ENCODE assay signal across 10 cellular contexts in genomic region chr10:79156334-79157274, GRCh38.
DNase-seq lines count a peak whose midpoint lies in the region; ATAC-seq and TF ChIP-seq lines count a peak whose summit lies in the region.
"Had no signal": no experiment of that assay in that cellular context is flagged by ENCODE, and none has a peak within 500 bp of the region (broad histone marks: within the 10 kb centered on the region; RNA-seq: fewer than 3 reads in every experiment).

No MANE protein-coding gene starts in this region.

- H3K9me3 ChIP-seq in HUES64 (ENCODE audit: insufficient read depth, low read depth, low read length): no peaks in the 10 kb centered on the region
- no peaks in the 10 kb centered on the region for H3K9me3 ChIP-seq in mesodermal cell (ENCODE audit: control insufficient read depth, low read length)
- no peaks in the 10 kb centered on the region for H3K9me3 ChIP-seq in thoracic aorta
- H3K9me3 ChIP-seq: HAP-1 had no signal

- H3K36me3 ChIP-seq in HUES64 (ENCODE audit: insufficient read depth, low read length): no peaks in the 10 kb centered on the region; the same call in 1 of the 2 replicates
- H3K36me3 ChIP-seq in mesodermal cell (ENCODE audit: control insufficient read depth, insufficient read depth, low read length): peaks cover 46% of the 10 kb centered on the region
- no peaks in the 10 kb centered on the region for H3K36me3 ChIP-seq in thoracic aorta
- H3K36me3 ChIP-seq: HAP-1 had no signal

- peak overlapping the region; percentile 50 to 94 (median 77) for H3K27ac Mint-ChIP-seq in brain

- H3K4me3 ChIP-seq in HUES64 (ENCODE audit: low read length) (no peak overlapping the region), mesodermal cell (ENCODE audit: extremely low read depth, insufficient read depth, low read length, poor library complexity, severe bottlenecking) (no peak overlapping the region), thoracic aorta (no peak overlapping the region)
- H3K4me3 ChIP-seq: HAP-1 had no signal

- 82% methylated on average over 22 of the region's 22 CpGs for WGBS in HUES64
- WGBS in mesodermal cell (ENCODE audit: insufficient coverage in 2 of 2), 2 experiments: 86 to 89% methylated on average over 12 to 21 of the region's 22 CpGs

- peaks cover 80% of the 10 kb centered on the region for H3K4me1 Mint-ChIP-seq in brain

- H3K27me3 ChIP-seq in HUES64 (ENCODE audit: insufficient read depth, low read length) (no peaks in the 10 kb centered on the region), thoracic aorta (replicated peaks; ENCODE audit: insufficient read depth) (no peaks in the 10 kb centered on the region)

- H3K27ac ChIP-seq in HUES64 (ENCODE audit: low read depth, low read length): peak overlapping the region; percentile 91
- peak overlapping the region; percentile 95 for H3K27ac ChIP-seq in mesodermal cell (ENCODE audit: low read depth, low read length, severe bottlenecking)
- peak overlapping the region; percentile 91 to 97 for H3K27ac ChIP-seq in thoracic aorta

- H3K9ac ChIP-seq in HUES64 (ENCODE audit: low read depth, low read length): peak overlapping the region; percentile 47

- H3K4me1 ChIP-seq in HUES64 (ENCODE audit: insufficient read depth, low read length) (peaks cover 47% of the 10 kb centered on the region), mesodermal cell (ENCODE audit: control insufficient read depth, insufficient read depth, low read length, poor library complexity, severe bottlenecking) (peaks cover 69% of the 10 kb centered on the region), thoracic aorta (ENCODE audit: control insufficient read depth in 1 of 2, low read depth in 2 of 2) (peaks cover 81 to 100% of the 10 kb centered on the region in 2 donors)

- no peaks in the 10 kb centered on the region for H3K36me3 Mint-ChIP-seq in brain

- intact Hi-C loops in head of caudate nucleus (cut with DNase I): no loop called here

- H3K27me3 Mint-ChIP-seq in brain: no peaks in the 10 kb centered on the region

- peak overlapping the region in 4 of 5 experiments; percentile 3 to 32 (median 7) for H3K4me3 Mint-ChIP-seq in brain

- in situ Hi-C loops in G401 (cut with HindIII; ENCODE audit: low sequenced_read_pairs): no loop called here

- DNase-seq in thoracic aorta (ENCODE audit: low spot score) (no peak), G401 (ENCODE audit: low spot score) (no peak), head of caudate nucleus (no peak), NCI-H345 (lab: John Stamatoyannopoulos, UW) (no peak)
- DNase-seq: NCI-H1092 had no signal

- TF ChIP-seq CTCF in brain (conservative IDR thresholded peaks at IDR 0.05): no peak
- TF ChIP-seq CTCF in thoracic aorta (IDR thresholded peaks at IDR 0.05): no peak

- no peak for ATAC-seq in thoracic aorta (ENCODE audit: insufficient number of reproducible peaks, low FRiP score, low read depth)
- no peak for ATAC-seq in HG02763 (IDR thresholded peaks at IDR 0.05; ENCODE audit: unreplicated experiment)

- H3K9me3 Mint-ChIP-seq in brain: no peaks in the 10 kb centered on the region
